In the genomic region with DNA sequence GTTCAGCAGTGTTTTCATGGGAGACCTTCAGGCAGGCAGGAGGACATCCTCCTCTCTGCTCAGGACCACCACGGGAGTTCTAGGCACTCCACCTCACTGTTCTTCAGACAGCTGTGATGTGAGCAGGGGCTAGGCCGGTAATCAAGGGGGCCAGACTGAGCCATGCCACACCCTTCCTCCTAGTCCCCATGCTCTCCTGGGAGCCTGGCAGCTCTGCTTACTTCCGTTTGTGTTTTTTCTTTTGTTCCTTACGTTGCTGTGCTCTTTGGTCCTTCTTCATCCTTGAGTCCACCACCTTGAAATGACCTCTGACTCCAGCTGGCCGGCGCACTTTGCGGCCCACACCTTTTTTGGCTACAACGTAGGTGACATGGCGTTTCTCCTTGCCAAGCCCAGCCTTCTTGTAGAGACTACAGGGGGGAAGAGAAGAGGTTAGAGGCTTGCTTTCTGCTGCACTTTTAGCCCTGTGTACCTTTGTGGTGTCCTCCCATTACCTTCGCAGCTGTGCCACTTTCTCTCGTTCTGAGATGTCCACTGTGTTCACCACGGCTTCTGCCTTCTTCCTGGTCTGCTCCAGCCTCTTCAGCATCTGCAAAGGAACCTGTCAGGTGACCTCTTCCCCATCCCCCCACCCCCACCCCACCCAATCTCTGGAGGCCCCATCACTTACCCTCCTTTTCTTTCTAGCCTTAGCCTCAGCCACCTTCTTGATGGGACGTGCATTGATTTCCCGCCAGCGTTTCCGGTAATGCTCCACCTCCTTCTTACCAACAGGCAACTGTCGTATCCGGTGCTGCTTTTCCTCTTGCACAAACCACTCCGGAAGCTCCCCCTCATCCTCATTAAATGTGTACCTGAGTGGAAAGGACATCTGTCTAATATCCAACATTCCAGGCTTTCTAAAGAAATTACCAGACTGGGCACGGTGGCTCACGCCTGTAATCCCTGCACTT, we compare ENCODE assay signal across 1 cellular context.
TF ChIP-seq lines count a peak whose summit lies in the region.

No MANE protein-coding gene starts in this region.

TF ChIP-seq in GM12878, 131 proteins besides CTCF, POLR2A, EP300 and RAD21:
- TF ChIP-seq CHD2 (IDR thresholded peaks at IDR 0.05; ENCODE audit: borderline replicate concordance, low read depth, low read length) (no peak), TARDBP (IDR thresholded peaks at IDR 0.05; ENCODE audit: borderline replicate concordance) (no peak), POLR2AphosphoS5 (IDR thresholded peaks at IDR 0.05; ENCODE audit: low read length) (peak; percentile 18; the same call in 1 of the 2 replicates), ETV6 (conservative IDR thresholded peaks at IDR 0.05 in 1 of 2, IDR thresholded peaks at IDR 0.05 in 1 of 2; ENCODE audit: borderline replicate concordance in 1 of 2, low read depth in 1 of 2) (no peak), CBX3 (IDR thresholded peaks at IDR 0.05; ENCODE audit: borderline replicate concordance, low read depth) (no peak), FOXM1 (IDR thresholded peaks at IDR 0.05; ENCODE audit: low read depth, low read length) (no peak), FOXK2 (IDR thresholded peaks at IDR 0.05) (no peak), POLR2AphosphoS2 (IDR thresholded peaks at IDR 0.05; ENCODE audit: low read depth, low read length) (peak; percentile 46; the same call in 1 of the 2 replicates), BCLAF1 (IDR thresholded peaks at IDR 0.05) (no peak)
- TF ChIP-seq, protein P1, sequence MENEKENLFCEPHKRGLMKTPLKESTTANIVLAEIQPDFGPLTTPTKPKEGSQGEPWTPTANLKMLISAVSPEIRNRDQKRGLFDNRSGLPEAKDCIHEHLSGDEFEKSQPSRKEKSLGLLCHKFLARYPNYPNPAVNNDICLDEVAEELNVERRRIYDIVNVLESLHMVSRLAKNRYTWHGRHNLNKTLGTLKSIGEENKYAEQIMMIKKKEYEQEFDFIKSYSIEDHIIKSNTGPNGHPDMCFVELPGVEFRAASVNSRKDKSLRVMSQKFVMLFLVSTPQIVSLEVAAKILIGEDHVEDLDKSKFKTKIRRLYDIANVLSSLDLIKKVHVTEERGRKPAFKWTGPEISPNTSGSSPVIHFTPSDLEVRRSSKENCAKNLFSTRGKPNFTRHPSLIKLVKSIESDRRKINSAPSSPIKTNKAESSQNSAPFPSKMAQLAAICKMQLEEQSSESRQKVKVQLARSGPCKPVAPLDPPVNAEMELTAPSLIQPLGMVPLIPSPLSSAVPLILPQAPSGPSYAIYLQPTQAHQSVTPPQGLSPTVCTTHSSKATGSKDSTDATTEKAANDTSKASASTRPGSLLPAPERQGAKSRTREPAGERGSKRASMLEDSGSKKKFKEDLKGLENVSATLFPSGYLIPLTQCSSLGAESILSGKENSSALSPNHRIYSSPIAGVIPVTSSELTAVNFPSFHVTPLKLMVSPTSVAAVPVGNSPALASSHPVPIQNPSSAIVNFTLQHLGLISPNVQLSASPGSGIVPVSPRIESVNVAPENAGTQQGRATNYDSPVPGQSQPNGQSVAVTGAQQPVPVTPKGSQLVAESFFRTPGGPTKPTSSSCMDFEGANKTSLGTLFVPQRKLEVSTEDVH (IDR thresholded peaks at IDR 0.05; ENCODE audit: low read depth, partially characterized antibody), result no peak
- TF ChIP-seq, protein P2, sequence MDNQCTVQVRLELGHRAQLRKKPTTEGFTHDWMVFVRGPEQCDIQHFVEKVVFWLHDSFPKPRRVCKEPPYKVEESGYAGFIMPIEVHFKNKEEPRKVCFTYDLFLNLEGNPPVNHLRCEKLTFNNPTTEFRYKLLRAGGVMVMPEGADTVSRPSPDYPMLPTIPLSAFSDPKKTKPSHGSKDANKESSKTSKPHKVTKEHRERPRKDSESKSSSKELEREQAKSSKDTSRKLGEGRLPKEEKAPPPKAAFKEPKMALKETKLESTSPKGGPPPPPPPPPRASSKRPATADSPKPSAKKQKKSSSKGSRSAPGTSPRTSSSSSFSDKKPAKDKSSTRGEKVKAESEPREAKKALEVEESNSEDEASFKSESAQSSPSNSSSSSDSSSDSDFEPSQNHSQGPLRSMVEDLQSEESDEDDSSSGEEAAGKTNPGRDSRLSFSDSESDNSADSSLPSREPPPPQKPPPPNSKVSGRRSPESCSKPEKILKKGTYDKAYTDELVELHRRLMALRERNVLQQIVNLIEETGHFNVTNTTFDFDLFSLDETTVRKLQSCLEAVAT (IDR thresholded peaks at IDR 0.05), result no peak
